ENCODE assay signal across 1 cellular context in genomic region chr10:49324711-49325110, GRCh38.
TF ChIP-seq lines count a peak whose summit lies in the region.

No MANE protein-coding gene starts in this region.

TF ChIP-seq in HCT116, 20 proteins besides CTCF, POLR2A, EP300 and RAD21 (continued from another document):
- TF ChIP-seq ZBTB33 (IDR thresholded peaks at IDR 0.05; ENCODE audit: extremely low read depth, insufficient replicate concordance, low read length), result no peak
- no peak for TF ChIP-seq ZNF274 (IDR thresholded peaks at IDR 0.05; ENCODE audit: low read depth, low read length)
- TF ChIP-seq EZH2phosphoT487 (IDR thresholded peaks at IDR 0.05; ENCODE audit: borderline replicate concordance), result no peak
- TF ChIP-seq ATF3 (IDR thresholded peaks at IDR 0.05), result no peak
- no peak for TF ChIP-seq CEBPB (IDR thresholded peaks at IDR 0.05; ENCODE audit: low read depth)
- TF ChIP-seq SIN3A (IDR thresholded peaks at IDR 0.05; ENCODE audit: low read depth), result no peak
- no peak for TF ChIP-seq ZFX (IDR thresholded peaks at IDR 0.05)
- no peak for TF ChIP-seq ELF1 (IDR thresholded peaks at IDR 0.05; ENCODE audit: borderline replicate concordance, low read depth)
- no peak for TF ChIP-seq FOSL1 (IDR thresholded peaks at IDR 0.05; ENCODE audit: low read depth)
